ENCODE assay signal across 1 cellular context in genomic region chr1:228141871-228142615, GRCh38.
TF ChIP-seq lines count a peak whose summit lies in the region.

No MANE protein-coding gene starts in this region.

TF ChIP-seq in K562, 482 proteins besides CTCF, POLR2A, EP300 and RAD21:
- TF ChIP-seq TBL1XR1 (IDR thresholded peaks at IDR 0.05; ENCODE audit: low read length in 2 of 2) (peak in 1 of 2 experiments; percentile 27; a peak in 1 of 4 replicates), POLR2G (IDR thresholded peaks at IDR 0.05; ENCODE audit: low read depth, low read length) (peak; percentile 60), MITF (IDR thresholded peaks at IDR 0.05) (no peak), SP1 (CRISPR knock-in tag; IDR thresholded peaks at IDR 0.05) (0 out of 2 replicates have a peak, but pooled peaks have one; percentile 42), RBFOX2 (IDR thresholded peaks at IDR 0.05; ENCODE audit: low read depth, low read length) (peak; percentile 62), KAT8 (IDR thresholded peaks at IDR 0.05; ENCODE audit: low read depth) (no peak), MAX (CRISPR knock-in tag; IDR thresholded peaks at IDR 0.05) (0 out of 2 replicates have a peak, but pooled peaks have one; percentile 20), FOXP4 (CRISPR knock-in tag; IDR thresholded peaks at IDR 0.05; ENCODE audit: borderline replicate concordance) (0 out of 2 replicates have a peak, but pooled peaks have one; percentile 5), KAT7 (CRISPR knock-in tag; IDR thresholded peaks at IDR 0.05; ENCODE audit: borderline replicate concordance) (no peak), ZNF445 (CRISPR knock-in tag; IDR thresholded peaks at IDR 0.05; ENCODE audit: low read depth) (no peak)
- TF ChIP-seq, protein P1, sequence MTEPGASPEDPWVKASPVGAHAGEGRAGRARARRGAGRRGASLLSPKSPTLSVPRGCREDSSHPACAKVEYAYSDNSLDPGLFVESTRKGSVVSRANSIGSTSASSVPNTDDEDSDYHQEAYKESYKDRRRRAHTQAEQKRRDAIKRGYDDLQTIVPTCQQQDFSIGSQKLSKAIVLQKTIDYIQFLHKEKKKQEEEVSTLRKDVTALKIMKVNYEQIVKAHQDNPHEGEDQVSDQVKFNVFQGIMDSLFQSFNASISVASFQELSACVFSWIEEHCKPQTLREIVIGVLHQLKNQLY (CRISPR knock-in tag; conservative IDR thresholded peaks at IDR 0.05): 0 out of 4 replicates have a peak, but pooled peaks of 1 of the 2 experiments have one; percentile 34
- TF ChIP-seq, protein P2, sequence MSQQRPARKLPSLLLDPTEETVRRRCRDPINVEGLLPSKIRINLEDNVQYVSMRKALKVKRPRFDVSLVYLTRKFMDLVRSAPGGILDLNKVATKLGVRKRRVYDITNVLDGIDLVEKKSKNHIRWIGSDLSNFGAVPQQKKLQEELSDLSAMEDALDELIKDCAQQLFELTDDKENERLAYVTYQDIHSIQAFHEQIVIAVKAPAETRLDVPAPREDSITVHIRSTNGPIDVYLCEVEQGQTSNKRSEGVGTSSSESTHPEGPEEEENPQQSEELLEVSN (IDR thresholded peaks at IDR 0.05; ENCODE audit: borderline replicate concordance in 1 of 2, extremely low read depth in 1 of 2, insufficient read depth in 1 of 2, insufficient read length in 1 of 2, low read depth in 1 of 2, low read length in 1 of 2, poor library complexity in 1 of 2, severe bottlenecking in 1 of 2): peak in 1 of 2 experiments; percentile 3
